ENCODE assay signal across 20 cellular contexts in genomic region chr2:170277943-170278342, GRCh38.
"Had no signal": no experiment of that assay in that cellular context is flagged by ENCODE, and none has a peak within 500 bp of the region (broad histone marks: within the 10 kb centered on the region; RNA-seq: fewer than 3 reads in every experiment).

No MANE protein-coding gene starts in this region.

- ATAC-seq: activated CD8-positive, alpha-beta memory T cell treated with anti-CD3 and anti-CD28 coated beads, Interleukin-2, amount 10 ng/mL, durations not matched to agents 7 days and 5 days; left cardiac atrium; right lobe of liver had no signal

- H3K27ac ChIP-seq: esophagus squamous epithelium, neutrophil, right lobe of liver, transverse colon had no signal

- H3K27me3 ChIP-seq: dorsolateral prefrontal cortex, right lobe of liver, transverse colon had no signal

- H3K9me3 ChIP-seq: esophagus squamous epithelium, neutrophil, right lobe of liver, transverse colon had no signal

- DNase-seq: activated CD4-positive, alpha-beta T cell treated with anti-CD3 and anti-CD28 coated beads, Interleukin-2, amount 50 U/mL, for 48 hours; activated CD4-positive, CD25-positive, alpha-beta regulatory T cell treated with anti-CD3 and anti-CD28 coated beads, Interleukin-2, amount 50 U/mL, for 72 hours; activated CD8-positive, alpha-beta memory T cell treated with anti-CD3 and anti-CD28 coated beads, Interleukin-2, amount 10 ng/mL, durations not matched to agents 7 days and 5 days; activated gamma-delta T cell; activated naive CD8-positive, alpha-beta T cell treated with anti-CD3 and anti-CD28 coated beads for 36 hours; activated T-cell treated with anti-CD3 and anti-CD28 coated beads, Interleukin-2, amount 50 U/mL, for 24 hours; dorsolateral prefrontal cortex; esophagus squamous epithelium; foreskin fibroblast; immature natural killer cell; left cardiac atrium; naive B cell; posterior cingulate gyrus; right lobe of liver; stimulated activated CD4-positive, alpha-beta T cell treated with anti-CD3 and anti-CD28 coated beads, Interleukin-2, amount 100 ng/mL, for 24 hours; stimulated activated naive CD4-positive, alpha-beta T cell; substantia nigra; transverse colon had no signal

- H3K4me3 ChIP-seq: dorsolateral prefrontal cortex, esophagus squamous epithelium, lung, right lobe of liver, transverse colon had no signal

- H3K4me1 ChIP-seq: esophagus squamous epithelium, right lobe of liver, transverse colon had no signal

- H3K36me3 ChIP-seq: esophagus squamous epithelium, neutrophil, right lobe of liver, transverse colon had no signal
